Comparison of ENCODE assay signal across 8 cellular contexts in the genomic region with DNA sequence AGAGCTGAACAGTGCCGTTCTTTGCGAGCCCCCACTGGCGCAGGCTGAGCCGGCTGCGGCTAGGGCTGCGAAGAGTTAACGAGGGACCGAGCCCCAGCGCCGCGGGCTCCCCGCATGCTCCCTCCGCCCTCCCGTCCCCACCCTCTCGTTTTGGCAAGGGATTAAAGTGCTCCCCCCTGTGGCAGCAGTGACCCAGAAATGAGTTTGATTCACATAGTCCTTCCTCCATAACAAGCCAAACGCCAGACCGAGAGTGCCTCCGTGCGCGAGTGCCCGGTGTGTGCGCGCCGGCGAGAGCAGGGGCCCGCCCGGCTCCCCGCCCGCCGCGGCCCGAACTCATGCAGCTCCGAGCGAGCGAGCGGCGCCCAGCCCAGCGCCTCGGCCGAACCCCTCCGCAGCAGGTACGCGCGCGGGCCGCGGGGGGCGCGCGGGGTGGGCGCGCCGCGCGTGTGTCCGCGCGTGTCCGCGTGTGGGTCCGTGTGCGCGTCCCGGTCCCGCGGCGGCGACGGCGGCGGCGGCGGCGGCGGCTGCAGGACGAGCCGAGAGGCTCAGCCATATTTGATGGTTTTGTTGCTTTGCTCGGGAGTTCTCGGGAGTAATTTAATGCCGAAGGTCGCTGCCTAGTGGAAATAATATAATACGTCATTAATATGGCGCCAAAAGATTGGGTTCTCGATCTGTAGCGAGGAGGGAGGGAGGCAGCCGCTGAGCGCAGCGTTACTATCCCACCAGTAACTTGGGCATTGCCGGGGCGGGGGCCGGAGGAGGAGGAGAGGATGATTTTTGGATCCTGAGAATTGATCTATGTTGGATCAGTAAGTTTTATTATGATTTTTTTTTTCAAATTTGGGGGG. TPM values are rescaled to one million over a fixed set of nuclear protein-coding genes. Genes with fewer than 3 reads are reported as not detected.
A peak's percentile ranks its signal among the peaks of the same experiment; 100 is the strongest.
DNase-seq lines count a peak whose midpoint lies in the region; ATAC-seq and TF ChIP-seq lines count a peak whose summit lies in the region.

Gene JADE1, plus strand, starts transcription at position 224 of the 854 bp plus-strand sequence. CDS start 22,059 bp downstream, outside the sequence.

- H3K18ac ChIP-seq in trophoblast cell (ENCODE audit: low read length): peak within 1 kb of the TSS; percentile 64

- H3K27ac ChIP-seq in cardiac muscle cell: peak within 1 kb of the TSS; percentile 89
- peak within 1 kb of the TSS; percentile 81 for H3K27ac ChIP-seq in trophoblast cell (ENCODE audit: low read depth, low read length)
- peak within 1 kb of the TSS; percentile 92 to 98 (median 96) for H3K27ac ChIP-seq in transverse colon

- TF ChIP-seq POLR2A in transverse colon (IDR thresholded peaks at IDR 0.05): peak; percentile 49

- H2AK5ac ChIP-seq in trophoblast cell (ENCODE audit: low read length): no peak within 1 kb of the TSS

- H2AFZ ChIP-seq in trophoblast cell (ENCODE audit: insufficient read depth, low read length, poor library complexity): peak within 1 kb of the TSS; percentile 47

- peak within 1 kb of the TSS; percentile 74 for H2BK5ac ChIP-seq in trophoblast cell (ENCODE audit: low read depth, low read length, poor library complexity)

- H2BK120ac ChIP-seq in trophoblast cell (ENCODE audit: insufficient read depth, low read length, poor library complexity): peak within 1 kb of the TSS; percentile 79

- H3K4ac ChIP-seq in trophoblast cell (ENCODE audit: low read depth, low read length): peak within 1 kb of the TSS; percentile 49

- H3K4me1 Mint-ChIP-seq in activated naive CD8-positive, alpha-beta T cell treated with anti-CD3 and anti-CD28 coated beads, Interleukin-2, amount 50 U/mL, for 24 hours: peaks cover 22% of the 10 kb centered on the region

- peaks cover 4% of the 10 kb centered on the region for H3K36me3 Mint-ChIP-seq in activated naive CD8-positive, alpha-beta T cell treated with anti-CD3 and anti-CD28 coated beads, Interleukin-2, amount 50 U/mL, for 24 hours (ENCODE audit: low read depth)

- H3K9me3 ChIP-seq in cardiac muscle cell (ENCODE audit: low read depth): no peaks in the 10 kb centered on the region
- H3K9me3 ChIP-seq in trophoblast cell (ENCODE audit: insufficient read depth, low read depth, low read length): no peaks in the 10 kb centered on the region
- H3K9me3 ChIP-seq in transverse colon: no peaks in the 10 kb centered on the region

- H2BK12ac ChIP-seq in trophoblast cell (ENCODE audit: low read length): peak within 1 kb of the TSS; percentile 19

- H3K9ac ChIP-seq in trophoblast cell (ENCODE audit: low read length): peak within 1 kb of the TSS; percentile 86

- H3K79me1 ChIP-seq in trophoblast cell (ENCODE audit: low read length): peaks cover 24% of the 10 kb centered on the region

- no peak within 1 kb of the TSS for H3K23ac ChIP-seq in trophoblast cell (ENCODE audit: low read length)

- H3K4me3 ChIP-seq in cardiac muscle cell: peak within 1 kb of the TSS; percentile 94
- H3K4me3 ChIP-seq in trophoblast cell (ENCODE audit: low read depth, low read length): peak within 1 kb of the TSS; percentile 83
- peak within 1 kb of the TSS; percentile 60 to 86 (median 74) for H3K4me3 ChIP-seq in transverse colon

- peak within 1 kb of the TSS; percentile 97 for H3K4me3 Mint-ChIP-seq in activated naive CD8-positive, alpha-beta T cell treated with anti-CD3 and anti-CD28 coated beads, Interleukin-2, amount 50 U/mL, for 24 hours

- H3K4me1 ChIP-seq in cardiac muscle cell (ENCODE audit: low read depth) (peaks cover 7% of the 10 kb centered on the region), trophoblast cell (ENCODE audit: control insufficient read depth in 1 of 2, insufficient read depth in 2 of 2, low read length in 2 of 2) (peaks cover 0 to 3% of the 10 kb centered on the region in 2 experiments), transverse colon (peaks cover 0 to 15% (median 7%) of the 10 kb centered on the region in 4 donors)

- peak within 1 kb of the TSS; percentile 81 for H3K14ac ChIP-seq in trophoblast cell (ENCODE audit: low read length)

- H3K36me3 ChIP-seq in cardiac muscle cell (no peaks in the 10 kb centered on the region), trophoblast cell (ENCODE audit: control insufficient read depth in 1 of 2, insufficient read depth in 2 of 2, low read length in 2 of 2) (no peaks in the 10 kb centered on the region), transverse colon (no peaks in the 10 kb centered on the region)

- WGBS in trophoblast cell (ENCODE audit: extremely low coverage, insufficient coverage, insufficient read length): no CpG with 5 or more reads among the region's 91 CpGs
- WGBS in transverse colon (ENCODE audit: low coverage in 1 of 2), 2 donors: 0% methylated on average over 6 to 56 of the region's 91 CpGs

- H3K79me2 ChIP-seq in trophoblast cell (ENCODE audit: control insufficient read depth, insufficient read depth, low read length, poor library complexity): peaks cover 9% of the 10 kb centered on the region

- H3K9me3 Mint-ChIP-seq in activated naive CD8-positive, alpha-beta T cell treated with anti-CD3 and anti-CD28 coated beads, Interleukin-2, amount 50 U/mL, for 24 hours: no peaks in the 10 kb centered on the region

- ATAC-seq in HG02763 (IDR thresholded peaks at IDR 0.05; ENCODE audit: unreplicated experiment): peak; percentile 46
- ATAC-seq in activated naive CD8-positive, alpha-beta T cell treated with anti-CD3 and anti-CD28 coated beads, Interleukin-2, amount 50 U/mL, for 24 hours: peak; percentile 79

- H3K27ac Mint-ChIP-seq in activated naive CD8-positive, alpha-beta T cell treated with anti-CD3 and anti-CD28 coated beads, Interleukin-2, amount 50 U/mL, for 24 hours: peak within 1 kb of the TSS; percentile 99

- H4K8ac ChIP-seq in trophoblast cell (ENCODE audit: low read depth, low read length): peak within 1 kb of the TSS; percentile 77

- intact Hi-C loops in transverse colon (cut with DNase I; ENCODE audit: low total_unique reads): loop anchor here (5.0 to 10.0 kb wide), 2 partner anchors 242 to 355 kb away; no protein-coding TSS in a partner anchor

- H3K4me2 ChIP-seq in trophoblast cell (ENCODE audit: low read length): peak within 1 kb of the TSS; percentile 88

- peak; percentile 75 to 98 (median 94) for DNase-seq in NCI-H1417 (lab: John Stamatoyannopoulos, UW)
- peak; percentile 71 to 82 for DNase-seq in SW 1271 (lab: John Stamatoyannopoulos, UW)
- DNase-seq in activated naive CD8-positive, alpha-beta T cell treated with anti-CD3 and anti-CD28 coated beads, Interleukin-2, amount 50 U/mL, for 24 hours: peak; percentile 89
- DNase-seq in cardiac muscle cell (ENCODE audit: low read depth in 1 of 2, low spot score in 1 of 2): peak; percentile 95 to 98
- DNase-seq in trophoblast cell: peak; percentile 81 to 89
- DNase-seq in transverse colon: peak; percentile 95

- H3K27me3 Mint-ChIP-seq in activated naive CD8-positive, alpha-beta T cell treated with anti-CD3 and anti-CD28 coated beads, Interleukin-2, amount 50 U/mL, for 24 hours: no peaks in the 10 kb centered on the region

- peak within 1 kb of the TSS; percentile 66 for H4K12ac ChIP-seq in trophoblast cell (ENCODE audit: low read depth, low read length)

- no peak for TF ChIP-seq EP300 in transverse colon (IDR thresholded peaks at IDR 0.05; ENCODE audit: low read depth)

- peak within 1 kb of the TSS; percentile 86 for H4K91ac ChIP-seq in trophoblast cell (ENCODE audit: low read depth, low read length)

- H3K27me3 ChIP-seq in cardiac muscle cell (peaks cover 18% of the 10 kb centered on the region), trophoblast cell (ENCODE audit: insufficient read depth, low read length) (no peaks in the 10 kb centered on the region), transverse colon (no peaks in the 10 kb centered on the region)

- TF ChIP-seq CTCF in GM12874 (IDR thresholded peaks at IDR 0.05; ENCODE audit: insufficient read depth, low read depth, low read length): peak; percentile 73
- peak; percentile 60 for TF ChIP-seq CTCF in cardiac muscle cell (IDR thresholded peaks at IDR 0.05; ENCODE audit: low read depth, low read length)
- peak; percentile 48 to 73 (median 61) for TF ChIP-seq CTCF in transverse colon (IDR thresholded peaks at IDR 0.05)

- in situ Hi-C loops in transverse colon (cut with MboI; ENCODE audit: low pct_ligation_motif_present in 1 of 4, low pct_unique_long_range_greater_than_20kb in 1 of 4, low sequenced_read_pairs in 3 of 4): loop anchor here in 2 of 4 donors (10.0 to 25.0 kb wide), 5 partner anchors 222 to 522 kb away; partner anchors contain the start of genes C4orf33 (in 1 of the 2), PGRMC2 (in 1 of the 2) and SCLT1 (in 1 of the 2)

RNA-seq across cellular contexts. Expression of gene JADE1, which starts in this region (rescaled TPM):
- 6.0 and 12.3 TPM in 2 replicates for total RNA-seq in cardiac muscle cell
- polyA plus RNA-seq in cardiac muscle cell: 7.1 and 11.5 TPM in 2 replicates
- 17.0 TPM in 2 replicates for polyA plus RNA-seq in trophoblast cell (2013)
- 10 to 100 TPM in 3 of 4 donors, 1 to 10 TPM in 1; 7.8 to 15.9 (median 13.9) TPM for total RNA-seq in transverse colon

Comparison
In these comparisons a context has a peak if more than half of its experiments do, and no peak if none do; other contexts are left out.
1. Peak in every context shown above with its lines: DNase-seq, ATAC-seq, H3K4me3 ChIP-seq and H3K27ac ChIP-seq.